12 cellular contexts compared by ENCODE assay signal in genomic region chr10:71774916-71775702, GRCh38. TPM values are rescaled to one million over a fixed set of nuclear protein-coding genes. Genes with fewer than 3 reads are reported as not detected.
DNase-seq lines count a peak whose midpoint lies in the region; ATAC-seq and TF ChIP-seq lines count a peak whose summit lies in the region.
"Had no signal": no experiment of that assay in that cellular context is flagged by ENCODE, and none has a peak within 500 bp of the region (broad histone marks: within the 10 kb centered on the region; RNA-seq: fewer than 3 reads in every experiment).

No MANE protein-coding gene starts in this region.

- H3K36me3 Mint-ChIP-seq in activated CD4-positive, alpha-beta memory T cell treated with anti-CD3 and anti-CD28 coated beads for 36 hours, result peaks cover 18% of the 10 kb centered on the region
- H3K36me3 Mint-ChIP-seq in activated CD4-positive, alpha-beta memory T cell treated with anti-CD3 and anti-CD28 coated beads, Interleukin-2, amount 10 ng/mL, durations not matched to agents 7 days and 5 days (ENCODE audit: low read depth), result peaks cover 18% of the 10 kb centered on the region

- POLR2A ChIA-PET in activated CD4-positive, alpha-beta memory T cell treated with anti-CD3 and anti-CD28 coated beads for 36 hours (lab: Charles Lee), result interaction anchor here (0.6 to 11.1 kb wide), 4 partner anchors 18 to 97 kb away, joined by 3 to 108 read pairs (median 28); no protein-coding TSS in a partner anchor
- POLR2A ChIA-PET in activated CD4-positive, alpha-beta memory T cell treated with anti-CD3 and anti-CD28 coated beads, Interleukin-2, amount 10 ng/mL, durations not matched to agents 7 days and 5 days (lab: Charles Lee), result interaction anchor here (0.7 to 12.0 kb wide), 8 partner anchors 18 to 79 kb away, joined by 3 to 162 read pairs (median 44); partner anchors contain the start of gene C10orf105

- H3K4me3 ChIP-seq in SJCRH30 (no peak overlapping the region), heart left ventricle (peak overlapping the region in 1 of 12 donors; percentile 90), GM23248 (no peak overlapping the region)
- H3K4me3 ChIP-seq: ascending aorta had no signal

- no peak overlapping the region for H3K4me2 ChIP-seq in GM23248 (ENCODE audit: unreplicated experiment)

- peaks cover 25% of the 10 kb centered on the region; the same call in 1 of the 2 replicates for H3K79me2 ChIP-seq in GM23248 (ENCODE audit: insufficient read depth)

- H3K9ac ChIP-seq in GM23248, result no peak overlapping the region

- peaks cover 19% of the 10 kb centered on the region for H3K4me1 ChIP-seq in SJCRH30
- H3K4me1 ChIP-seq in heart left ventricle, result peaks cover 1 to 70% (median 42%) of the 10 kb centered on the region in 12 donors
- H3K4me1 ChIP-seq in GM23248 (ENCODE audit: insufficient read depth), result peaks cover 19% of the 10 kb centered on the region

- intact Hi-C loops in activated CD4-positive, alpha-beta memory T cell treated with anti-CD3 and anti-CD28 coated beads for 36 hours (cut with micrococcal nuclease), result loop anchor here (5.0 kb wide), 1 partner anchor 63 kb away; no protein-coding TSS in a partner anchor
- intact Hi-C loops in heart left ventricle (cut with DNase I), result loop anchor here in 8 of 10 donors (5.0 to 10.0 kb wide), 3 partner anchors 48 to 110 kb away; no protein-coding TSS in a partner anchor

- ATAC-seq in heart left ventricle (peak in 1 of 4 donors; percentile 2), GM21825 (IDR thresholded peaks at IDR 0.05; ENCODE audit: unreplicated experiment) (no peak)
- ATAC-seq in stimulated activated naive CD8-positive, alpha-beta T cell treated with anti-CD3 and anti-CD28 coated beads, Interleukin-15, amount 100 ng/mL, for 72 hours, result no peak

- peak overlapping the region; percentile 36 for H3K27ac ChIP-seq in SJCRH30
- peak overlapping the region in 4 of 12 donors; percentile 9 to 98 (median 18) for H3K27ac ChIP-seq in heart left ventricle
- no peak overlapping the region for H3K27ac ChIP-seq in GM23248
- H3K27ac ChIP-seq: ascending aorta had no signal

- H3F3A ChIP-seq in GM23248 (ENCODE audit: insufficient read depth), result peaks cover 8% of the 10 kb centered on the region

- H3K27me3 ChIP-seq in SJCRH30 (no peaks in the 10 kb centered on the region), heart left ventricle (no peaks in the 10 kb centered on the region), GM23248 (replicated peaks; ENCODE audit: insufficient read depth) (no peaks in the 10 kb centered on the region)
- H3K27me3 ChIP-seq: ascending aorta had no signal

- H3K9me2 ChIP-seq in GM23248 (ENCODE audit: insufficient read depth), result no peaks in the 10 kb centered on the region

- in situ Hi-C loops in GM23248 (cut with MboI), result no loop called here

- peak overlapping the region; percentile 91 for H3K27ac Mint-ChIP-seq in activated CD4-positive, alpha-beta memory T cell treated with anti-CD3 and anti-CD28 coated beads for 36 hours
- H3K27ac Mint-ChIP-seq in activated CD4-positive, alpha-beta memory T cell treated with anti-CD3 and anti-CD28 coated beads, Interleukin-2, amount 10 ng/mL, durations not matched to agents 7 days and 5 days, result no peak overlapping the region
- peak overlapping the region; percentile 72 to 83 for H3K27ac Mint-ChIP-seq in stimulated activated naive CD8-positive, alpha-beta T cell treated with anti-CD3 and anti-CD28 coated beads, Interleukin-15, amount 100 ng/mL, for 72 hours

- CTCF ChIA-PET in activated CD4-positive, alpha-beta memory T cell treated with anti-CD3 and anti-CD28 coated beads for 36 hours (lab: Charles Lee), result interaction anchor here (1.2 to 6.6 kb wide), 11 partner anchors 10 to 391 kb away, joined by 3 to 118 read pairs (median 23); no protein-coding TSS in a partner anchor
- CTCF ChIA-PET in activated CD4-positive, alpha-beta memory T cell treated with anti-CD3 and anti-CD28 coated beads, Interleukin-2, amount 10 ng/mL, durations not matched to agents 7 days and 5 days (lab: Charles Lee), result interaction anchor here (0.8 to 4.5 kb wide), 10 partner anchors 11 to 121 kb away, joined by 3 to 78 read pairs (median 22); no protein-coding TSS in a partner anchor

- H3K9me3 ChIP-seq in SJCRH30 (replicated peaks) (no peaks in the 10 kb centered on the region), heart left ventricle (no peaks in the 10 kb centered on the region), GM23248 (ENCODE audit: low read depth) (no peaks in the 10 kb centered on the region)
- H3K9me3 ChIP-seq: ascending aorta had no signal

- TF ChIP-seq CTCF in heart left ventricle (IDR thresholded peaks at IDR 0.05), result no peak

- H3K4me1 Mint-ChIP-seq in activated CD4-positive, alpha-beta memory T cell treated with anti-CD3 and anti-CD28 coated beads for 36 hours (ENCODE audit: low read depth), result peaks cover 53% of the 10 kb centered on the region
- peaks cover 79% of the 10 kb centered on the region for H3K4me1 Mint-ChIP-seq in activated CD4-positive, alpha-beta memory T cell treated with anti-CD3 and anti-CD28 coated beads, Interleukin-2, amount 10 ng/mL, durations not matched to agents 7 days and 5 days
- peaks cover 74% of the 10 kb centered on the region for H3K4me1 Mint-ChIP-seq in stimulated activated naive CD8-positive, alpha-beta T cell treated with anti-CD3 and anti-CD28 coated beads, Interleukin-15, amount 100 ng/mL, for 72 hours

- TF ChIP-seq POLR2A in heart left ventricle (IDR thresholded peaks at IDR 0.05), result no peak

- H3K9me3 Mint-ChIP-seq in activated CD4-positive, alpha-beta memory T cell treated with anti-CD3 and anti-CD28 coated beads for 36 hours, result peaks cover 4% of the 10 kb centered on the region
- H3K9me3 Mint-ChIP-seq in activated CD4-positive, alpha-beta memory T cell treated with anti-CD3 and anti-CD28 coated beads, Interleukin-2, amount 10 ng/mL, durations not matched to agents 7 days and 5 days, result peaks cover 5% of the 10 kb centered on the region
- peaks cover 4 to 7% of the 10 kb centered on the region in 2 donors for H3K9me3 Mint-ChIP-seq in stimulated activated naive CD8-positive, alpha-beta T cell treated with anti-CD3 and anti-CD28 coated beads, Interleukin-15, amount 100 ng/mL, for 72 hours

- H3K4me3 Mint-ChIP-seq in activated CD4-positive, alpha-beta memory T cell treated with anti-CD3 and anti-CD28 coated beads for 36 hours, result peak overlapping the region; percentile 92
- no peak overlapping the region for H3K4me3 Mint-ChIP-seq in activated CD4-positive, alpha-beta memory T cell treated with anti-CD3 and anti-CD28 coated beads, Interleukin-2, amount 10 ng/mL, durations not matched to agents 7 days and 5 days
- peak overlapping the region; percentile 80 to 83 for H3K4me3 Mint-ChIP-seq in stimulated activated naive CD8-positive, alpha-beta T cell treated with anti-CD3 and anti-CD28 coated beads, Interleukin-15, amount 100 ng/mL, for 72 hours

- 50 to 65% (median 56%) methylated on average over 3 of the region's 3 CpGs for WGBS in heart left ventricle, 4 donors
- 81 to 84% methylated on average over 3 of the region's 3 CpGs for WGBS in GM23248 (ENCODE audit: low coverage in 1 of 2, low lambda C conversion rate in 2 of 2, missing lambda C conversion rate in 2 of 2), 2 experiments

- H3K36me3 ChIP-seq in SJCRH30 (no peaks in the 10 kb centered on the region), heart left ventricle (peaks cover 0 to under 1% (median 0%) of the 10 kb centered on the region in 9 donors), GM23248 (ENCODE audit: low read depth) (no peaks in the 10 kb centered on the region)
- H3K36me3 ChIP-seq: ascending aorta had no signal

- H2AFZ ChIP-seq in GM23248, result no peak overlapping the region

- no peaks in the 10 kb centered on the region for H3K27me3 Mint-ChIP-seq in activated CD4-positive, alpha-beta memory T cell treated with anti-CD3 and anti-CD28 coated beads for 36 hours
- no peaks in the 10 kb centered on the region for H3K27me3 Mint-ChIP-seq in activated CD4-positive, alpha-beta memory T cell treated with anti-CD3 and anti-CD28 coated beads, Interleukin-2, amount 10 ng/mL, durations not matched to agents 7 days and 5 days
- H3K27me3 Mint-ChIP-seq in stimulated activated naive CD8-positive, alpha-beta T cell treated with anti-CD3 and anti-CD28 coated beads, Interleukin-15, amount 100 ng/mL, for 72 hours, result no peaks in the 10 kb centered on the region

- no peak for DNase-seq in activated CD4-positive, alpha-beta memory T cell treated with anti-CD3 and anti-CD28 coated beads for 36 hours
- DNase-seq in activated CD4-positive, alpha-beta memory T cell treated with anti-CD3 and anti-CD28 coated beads, Interleukin-2, amount 10 ng/mL, durations not matched to agents 7 days and 5 days, result no peak
- no peak for DNase-seq in SJCRH30
- DNase-seq in heart left ventricle, result peak in 3 of 5 donors; percentile 44 to 67 (median 54)
- no peak for DNase-seq in stimulated activated naive CD8-positive, alpha-beta T cell treated with anti-CD3 and anti-CD28 coated beads, Interleukin-15, amount 100 ng/mL, for 72 hours
- no peak for DNase-seq in GM23248
- no peak for DNase-seq in stimulated activated CD4-positive, alpha-beta T cell treated with anti-CD3 and anti-CD28 coated beads, Interleukin-12 subunit alpha, Interleukin-12 subunit beta, amount 100 ng/mL, for 4 hours
- DNase-seq: NCI-H82 had no signal

- no peaks in the 10 kb centered on the region for H4K20me1 ChIP-seq in GM23248 (ENCODE audit: insufficient read depth)

RNA-seq across cellular contexts. Expression of gene VSIR, which starts 1.8 kb away (rescaled TPM):
- total RNA-seq in activated CD4-positive, alpha-beta memory T cell treated with anti-CD3 and anti-CD28 coated beads for 36 hours, result 100 to 1,000 TPM; 112 TPM
- 100 to 1,000 TPM; 109 TPM for total RNA-seq in activated CD4-positive, alpha-beta memory T cell treated with anti-CD3 and anti-CD28 coated beads, Interleukin-2, amount 10 ng/mL, durations not matched to agents 7 days and 5 days
- total RNA-seq in SJCRH30 (2014; rRNA removed; shearing (Covaris generic)), result 2.6 and 3.4 TPM in 2 replicates
- total RNA-seq in heart left ventricle, result 100 to 1,000 TPM in 1 of 9 donors, 10 to 100 TPM in 8; 32.6 to 103 (median 83.2) TPM
- polyA plus RNA-seq in heart left ventricle, result 100 to 1,000 TPM in 1 of 2 donors, 10 to 100 TPM in 1; 56.7 to 181 TPM
- total RNA-seq in GM23248 (2014; rRNA removed; shearing (Covaris generic)), result 60.8 and 81.6 TPM in 2 replicates
- 152 and 153 TPM in 2 replicates for polyA plus RNA-seq in GM23248 (2016; fragmentation: Nextera tagmentation; extraction: Ambion mirVana)

RNA-seq across cellular contexts. Expression of gene C10orf105, which starts 55.5 kb away (rescaled TPM):
- under 1 TPM; 0.63 to 0.76 TPM for total RNA-seq in activated CD4-positive, alpha-beta memory T cell treated with anti-CD3 and anti-CD28 coated beads for 36 hours
- total RNA-seq in activated CD4-positive, alpha-beta memory T cell treated with anti-CD3 and anti-CD28 coated beads, Interleukin-2, amount 10 ng/mL, durations not matched to agents 7 days and 5 days, result under 1 TPM; 0.25 to 0.33 TPM
- not detected in 2 replicates for total RNA-seq in SJCRH30 (2014; rRNA removed; shearing (Covaris generic))
- under 1 TPM in 3 of 9 donors, not detected in 6; 0.05 to 0.57 (median 0.13) TPM for total RNA-seq in heart left ventricle
- polyA plus RNA-seq in heart left ventricle (under 1 TPM; 0.03 to 0.08 TPM), GM23248 (2016; fragmentation: Nextera tagmentation; extraction: Ambion mirVana) (0.06 TPM in 1 of 2 replicates, not detected in the other)
- not detected in 2 replicates for total RNA-seq in GM23248 (2014; rRNA removed; shearing (Covaris generic))
- total RNA-seq: ascending aorta, epithelial cell of proximal tubule, LHCN-M2 had no signal

Comparison
In these comparisons a context has a peak if more than half of its experiments do, and no peak if none do; other contexts are left out.
1. DNase-seq: peak in heart left ventricle (3 of 5); none in activated CD4-positive, alpha-beta memory T cell treated with anti-CD3 and anti-CD28 coated beads for 36 hours (single experiment), activated CD4-positive, alpha-beta memory T cell treated with anti-CD3 and anti-CD28 coated beads, Interleukin-2, amount 10 ng/mL, durations not matched to agents 7 days and 5 days (single experiment), SJCRH30 (0 of 2), stimulated activated naive CD8-positive, alpha-beta T cell treated with anti-CD3 and anti-CD28 coated beads, Interleukin-15, amount 100 ng/mL, for 72 hours (0 of 2), GM23248 (single experiment) and stimulated activated CD4-positive, alpha-beta T cell treated with anti-CD3 and anti-CD28 coated beads, Interleukin-12 subunit alpha, Interleukin-12 subunit beta, amount 100 ng/mL, for 4 hours (single experiment).